In the genomic region with DNA sequence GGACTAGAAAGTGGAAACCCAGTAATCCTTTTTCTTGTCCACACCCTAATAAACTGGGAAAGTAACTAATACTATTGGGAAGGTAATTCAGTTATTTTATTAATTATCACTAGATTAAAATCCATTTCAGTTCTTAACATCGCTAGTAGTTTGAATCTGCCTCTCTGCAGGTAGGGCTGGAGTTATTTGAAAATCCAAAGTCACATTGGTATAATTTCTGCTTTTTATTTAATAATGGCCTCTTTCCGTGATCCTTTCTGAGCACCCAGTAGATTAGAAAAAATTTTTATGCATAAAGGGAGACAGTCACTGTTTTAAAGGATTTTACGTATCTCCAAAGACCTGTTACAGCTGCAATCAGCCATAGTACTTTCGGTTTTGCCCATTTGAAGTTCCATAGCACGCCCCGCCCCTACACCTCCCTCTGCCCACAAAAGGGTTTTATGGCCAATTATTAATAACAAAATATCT, we compare ENCODE assay signal across 7 cellular contexts. TPM values are rescaled to one million over a fixed set of nuclear protein-coding genes. Genes with fewer than 3 reads are reported as not detected.
DNase-seq lines count a peak whose midpoint lies in the region; ATAC-seq and TF ChIP-seq lines count a peak whose summit lies in the region.

No MANE protein-coding gene starts in this region.

- peak overlapping the region; percentile 98 for H3K27ac Mint-ChIP-seq in GM23338
- peak overlapping the region; percentile 92 for H3K27ac Mint-ChIP-seq in T-helper 1 cell treated with Interleukin-12 subunit alpha and Interleukin-12 subunit beta and Interleukin-4 antibody, amounts not matched to agents 30 μg/mL and 1 μg/mL, for 36 hours

- H3K36me3 ChIP-seq in GM23338 (ENCODE audit: insufficient read depth), result peaks cover 17% of the 10 kb centered on the region
- peaks cover 4% of the 10 kb centered on the region; the same call in 1 of the 2 replicates for H3K36me3 ChIP-seq in KMS-11 (ENCODE audit: insufficient read depth)
- peaks cover 35% of the 10 kb centered on the region for H3K36me3 ChIP-seq in brain microvascular endothelial cell (replicated peaks)
- peaks cover 0 to 61% (median 31%) of the 10 kb centered on the region in 6 donors for H3K36me3 ChIP-seq in spleen

- WGBS in spleen, 5 donors, result 1 to 3% (median 1%) methylated on average over 6 of the region's 6 CpGs

- H2AFZ ChIP-seq in GM23338, result peak overlapping the region; percentile 63; the same call in 1 of the 2 replicates
- peak overlapping the region; percentile 50; the same call in 1 of the 2 replicates for H2AFZ ChIP-seq in KMS-11 (ENCODE audit: low read depth)

- no peaks in the 10 kb centered on the region for H4K20me1 ChIP-seq in GM23338 (replicated peaks; ENCODE audit: insufficient read depth)
- H4K20me1 ChIP-seq in KMS-11 (ENCODE audit: insufficient read depth), result no peaks in the 10 kb centered on the region

- H3K9me3 Mint-ChIP-seq in GM23338, result no peaks in the 10 kb centered on the region
- no peaks in the 10 kb centered on the region for H3K9me3 Mint-ChIP-seq in T-helper 1 cell treated with Interleukin-12 subunit alpha and Interleukin-12 subunit beta and Interleukin-4 antibody, amounts not matched to agents 30 μg/mL and 1 μg/mL, for 36 hours

- H3K4me2 ChIP-seq in GM23338 (peak overlapping the region; percentile 81), KMS-11 (peak overlapping the region; percentile 92)

- peak; percentile 72 for DNase-seq in GM12865 (ENCODE audit: low read depth)
- DNase-seq in GM23338 (ENCODE audit: low spot score), result peak; percentile 63
- peak; percentile 47 for DNase-seq in brain microvascular endothelial cell
- peak; percentile 41 for DNase-seq in iPS-NIHi11 (ENCODE audit: low spot score)
- DNase-seq in spleen, result peak; percentile 82

- peak overlapping the region; percentile 100 for H3K4me3 ChIP-seq in GM12865 (ENCODE audit: low read depth, low read length)
- peak overlapping the region; percentile 60 for H3K4me3 ChIP-seq in GM23338
- H3K4me3 ChIP-seq in KMS-11 (IDR thresholded peaks at IDR 0.05; ENCODE audit: insufficient read depth, low read depth, low read length), result no peak overlapping the region
- peak overlapping the region; percentile 96 for H3K4me3 ChIP-seq in brain microvascular endothelial cell (ENCODE audit: low read depth, low read length)
- peak overlapping the region; percentile 62 to 89 (median 76) for H3K4me3 ChIP-seq in spleen

- TF ChIP-seq POLR2A in spleen (IDR thresholded peaks at IDR 0.05), result no peak

- peaks cover 23% of the 10 kb centered on the region; the same call in 2 of the 3 replicates for H3K36me3 Mint-ChIP-seq in GM23338 (ENCODE audit: low read depth)
- peaks cover 37% of the 10 kb centered on the region for H3K36me3 Mint-ChIP-seq in T-helper 1 cell treated with Interleukin-12 subunit alpha and Interleukin-12 subunit beta and Interleukin-4 antibody, amounts not matched to agents 30 μg/mL and 1 μg/mL, for 36 hours (ENCODE audit: low read depth)

- no peaks in the 10 kb centered on the region for H3K9me2 ChIP-seq in GM23338 (ENCODE audit: insufficient read depth)

- H3K27me3 Mint-ChIP-seq in GM23338 (ENCODE audit: insufficient read depth, low read depth, poor library complexity), result peaks cover 2% of the 10 kb centered on the region
- no peaks in the 10 kb centered on the region for H3K27me3 Mint-ChIP-seq in T-helper 1 cell treated with Interleukin-12 subunit alpha and Interleukin-12 subunit beta and Interleukin-4 antibody, amounts not matched to agents 30 μg/mL and 1 μg/mL, for 36 hours (ENCODE audit: low read depth)

- peaks cover 26% of the 10 kb centered on the region for H3K79me2 ChIP-seq in GM23338 (replicated peaks; ENCODE audit: insufficient read depth)
- H3K79me2 ChIP-seq in KMS-11 (ENCODE audit: insufficient read depth, low read depth), result peaks cover 24% of the 10 kb centered on the region

- H3K4me3 Mint-ChIP-seq in GM23338, result peak overlapping the region; percentile 91
- H3K4me3 Mint-ChIP-seq in T-helper 1 cell treated with Interleukin-12 subunit alpha and Interleukin-12 subunit beta and Interleukin-4 antibody, amounts not matched to agents 30 μg/mL and 1 μg/mL, for 36 hours, result peak overlapping the region; percentile 94

- H3K4me1 Mint-ChIP-seq in GM23338, result peaks cover 4% of the 10 kb centered on the region; the same call in 1 of the 3 replicates
- H3K4me1 Mint-ChIP-seq in T-helper 1 cell treated with Interleukin-12 subunit alpha and Interleukin-12 subunit beta and Interleukin-4 antibody, amounts not matched to agents 30 μg/mL and 1 μg/mL, for 36 hours (ENCODE audit: low read depth), result peaks cover 29% of the 10 kb centered on the region

- H3F3A ChIP-seq in GM23338 (replicated peaks; ENCODE audit: low read depth), result no peaks in the 10 kb centered on the region

- intact Hi-C loops in spleen (cut with DNase I; ENCODE audit: low total_unique reads), result no loop called here

- no peaks in the 10 kb centered on the region for H3K9me3 ChIP-seq in spleen

- peak overlapping the region; percentile 51; the same call in 1 of the 2 replicates for H3K27ac ChIP-seq in GM23338 (ENCODE audit: low read depth)
- H3K27ac ChIP-seq in KMS-11, result peak overlapping the region; percentile 53
- peak overlapping the region; percentile 75 for H3K27ac ChIP-seq in brain microvascular endothelial cell
- peak overlapping the region; percentile 7 to 96 (median 93) for H3K27ac ChIP-seq in spleen

- peak overlapping the region; percentile 32; the same call in 1 of the 2 replicates for H3K9ac ChIP-seq in KMS-11

- no peak for TF ChIP-seq CTCF in GM12865 (IDR thresholded peaks at IDR 0.05; ENCODE audit: insufficient read depth, low read depth, low read length, missing control alignments)
- no peak for TF ChIP-seq CTCF in GM23338 (conservative IDR thresholded peaks at IDR 0.05; ENCODE audit: low read depth in 2 of 2)
- TF ChIP-seq CTCF in KMS-11 (conservative IDR thresholded peaks at IDR 0.05; ENCODE audit: low read depth, low read length), result no peak
- TF ChIP-seq CTCF in brain microvascular endothelial cell (IDR thresholded peaks at IDR 0.05; ENCODE audit: low read depth, low read length, missing control alignments), result no peak
- TF ChIP-seq CTCF in spleen (IDR thresholded peaks at IDR 0.05 in 8 of 11, conservative IDR thresholded peaks at IDR 0.05 in 3 of 11), result no peak

- peak; percentile 49 for ATAC-seq in GM23338

- H3K4me1 ChIP-seq in GM23338 (ENCODE audit: insufficient read depth) (no peaks in the 10 kb centered on the region), KMS-11 (ENCODE audit: low read depth, poor library complexity, severe bottlenecking) (peaks cover 35% of the 10 kb centered on the region), spleen (peaks cover 12 to 50% (median 41%) of the 10 kb centered on the region in 6 donors)

- in situ Hi-C loops in brain microvascular endothelial cell (cut with HindIII; ENCODE audit: low pct_ligation_motif_present, low sequenced_read_pairs), result no loop called here

- no peaks in the 10 kb centered on the region for H3K27me3 ChIP-seq in GM23338 (ENCODE audit: insufficient read depth)
- no peaks in the 10 kb centered on the region for H3K27me3 ChIP-seq in KMS-11 (ENCODE audit: insufficient read depth, low read depth)
- no peaks in the 10 kb centered on the region for H3K27me3 ChIP-seq in brain microvascular endothelial cell (replicated peaks)
- no peaks in the 10 kb centered on the region for H3K27me3 ChIP-seq in spleen (replicated peaks in 1 of 7)

TF ChIP-seq in GM23338, 12 proteins besides CTCF, POLR2A, EP300 and RAD21 (continues in another document):
- no peak for TF ChIP-seq ZNF331 (CRISPR knock-in tag; IDR thresholded peaks at IDR 0.05; ENCODE audit: low read depth)
- TF ChIP-seq NANOG (IDR thresholded peaks at IDR 0.05; ENCODE audit: borderline replicate concordance), result no peak
- TF ChIP-seq CREB1 (CRISPR knock-in tag; IDR thresholded peaks at IDR 0.05; ENCODE audit: low read depth), result no peak
- TF ChIP-seq POLR2AphosphoS5 (IDR thresholded peaks at IDR 0.05; ENCODE audit: low read depth), result no peak
- TF ChIP-seq EZH2 (IDR thresholded peaks at IDR 0.05; ENCODE audit: low read depth, unreplicated experiment), result no peak
- TF ChIP-seq, protein P1, sequence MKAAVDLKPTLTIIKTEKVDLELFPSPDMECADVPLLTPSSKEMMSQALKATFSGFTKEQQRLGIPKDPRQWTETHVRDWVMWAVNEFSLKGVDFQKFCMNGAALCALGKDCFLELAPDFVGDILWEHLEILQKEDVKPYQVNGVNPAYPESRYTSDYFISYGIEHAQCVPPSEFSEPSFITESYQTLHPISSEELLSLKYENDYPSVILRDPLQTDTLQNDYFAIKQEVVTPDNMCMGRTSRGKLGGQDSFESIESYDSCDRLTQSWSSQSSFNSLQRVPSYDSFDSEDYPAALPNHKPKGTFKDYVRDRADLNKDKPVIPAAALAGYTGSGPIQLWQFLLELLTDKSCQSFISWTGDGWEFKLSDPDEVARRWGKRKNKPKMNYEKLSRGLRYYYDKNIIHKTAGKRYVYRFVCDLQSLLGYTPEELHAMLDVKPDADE (IDR thresholded peaks at IDR 0.05), result no peak
- no peak for TF ChIP-seq ZNF114 (CRISPR knock-in tag; IDR thresholded peaks at IDR 0.05)
- no peak for TF ChIP-seq EZH2phosphoT487 (IDR thresholded peaks at IDR 0.05; ENCODE audit: unreplicated experiment)
- TF ChIP-seq JUNB (IDR thresholded peaks at IDR 0.05; ENCODE audit: unreplicated experiment), result no peak

RNA-seq across cellular contexts. Expression of a gene that starts 0.6 kb away (rescaled TPM):
- 94.7 and 104 TPM in 2 replicates for total RNA-seq in GM23338 (2014; rRNA removed; shearing (Covaris generic))
- polyA plus RNA-seq in GM23338 (2016; fragmentation: Nextera tagmentation; extraction: Ambion mirVana), result 39.6 and 42.3 TPM in 2 replicates
- total RNA-seq in spleen, result 100 to 1,000 TPM in 2 of 7 donors, 10 to 100 TPM in 5; 74.8 to 122 (median 87.1) TPM
- 10 to 100 TPM; 43.6 to 48.4 (median 48.2) TPM for polyA plus RNA-seq in spleen

RNA-seq across cellular contexts. Expression of a gene that starts 20.0 kb away (rescaled TPM):
- 169 and 197 TPM in 2 replicates for total RNA-seq in GM23338 (2014; rRNA removed; shearing (Covaris generic))
- 337 and 338 TPM in 2 replicates for polyA plus RNA-seq in GM23338 (2016; fragmentation: Nextera tagmentation; extraction: Ambion mirVana)
- 100 to 1,000 TPM; 103 to 161 (median 131) TPM for total RNA-seq in spleen
- polyA plus RNA-seq in spleen, result 100 to 1,000 TPM; 145 to 188 (median 179) TPM
